Comparison of ENCODE assay signal across 10 cellular contexts in the genomic region with DNA sequence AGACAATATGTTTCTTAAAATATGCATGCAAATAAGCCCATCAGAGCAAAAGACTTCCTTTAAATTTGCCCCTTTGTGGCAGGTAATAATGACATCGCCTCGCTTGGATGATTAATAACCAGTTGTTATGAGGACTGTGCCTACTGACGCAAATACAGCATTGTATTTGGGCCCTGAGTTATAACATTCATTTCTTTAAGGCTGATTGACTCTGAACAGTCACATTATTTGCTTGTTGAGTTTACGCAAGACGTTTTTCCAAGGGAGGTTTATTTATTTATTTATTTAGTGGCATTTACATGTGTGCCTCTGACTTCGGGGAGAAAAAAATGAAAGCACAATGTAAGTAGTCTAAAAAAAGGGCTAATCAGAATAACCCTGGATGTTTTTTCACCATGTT.
A peak's percentile ranks its signal among the peaks of the same experiment; 100 is the strongest.
DNase-seq lines count a peak whose midpoint lies in the region; ATAC-seq, FAIRE-seq and TF ChIP-seq lines count a peak whose summit lies in the region.
"Had no signal": no experiment of that assay in that cellular context is flagged by ENCODE, and none has a peak within 500 bp of the region (broad histone marks: within the 10 kb centered on the region; RNA-seq: fewer than 3 reads in every experiment).

No MANE protein-coding gene starts in this region.

- H3K4me1 ChIP-seq in SJCRH30: peaks cover 28% of the 10 kb centered on the region
- H3K4me1 ChIP-seq: Caco-2 had no signal

- no peaks in the 10 kb centered on the region for H3K9me3 Mint-ChIP-seq in memory B cell

- in situ Hi-C loops in ACHN (cut with HindIII; ENCODE audit: low pct_ligation_motif_present, low pct_unique_long_range_greater_than_20kb, low sequenced_read_pairs): no loop called here
- in situ Hi-C loops in astrocyte of the spinal cord (cut with HindIII; ENCODE audit: low sequenced_read_pairs): no loop called here

- H3K36me3 Mint-ChIP-seq in memory B cell: no peaks in the 10 kb centered on the region

- no peak overlapping the region for H3K27ac Mint-ChIP-seq in memory B cell

- no peaks in the 10 kb centered on the region for H3K36me3 ChIP-seq in SJCRH30

- H3K4me3 ChIP-seq in astrocyte of the spinal cord (ENCODE audit: low read depth, low read length): no peak overlapping the region
- no peak overlapping the region for H3K4me3 ChIP-seq in SJCRH30

- peaks cover 3% of the 10 kb centered on the region for H3K27me3 Mint-ChIP-seq in memory B cell

- TF ChIP-seq CTCF in astrocyte of the spinal cord (IDR thresholded peaks at IDR 0.05; ENCODE audit: low read depth, low read length): no peak

- H3K27ac ChIP-seq in SJCRH30: no peak overlapping the region; the same call in 1 of the 2 replicates

- FAIRE-seq in HTR-8/SVneo (lab: Jason Lieb, UNC): no peak

- no peaks in the 10 kb centered on the region for H3K27me3 ChIP-seq in SJCRH30

- no peaks in the 10 kb centered on the region; the same call in 1 of the 2 replicates for H3K9me3 ChIP-seq in SJCRH30 (replicated peaks)
- H3K9me3 ChIP-seq: Caco-2 had no signal

- peaks cover 11% of the 10 kb centered on the region for H3K4me1 Mint-ChIP-seq in memory B cell

- peak overlapping the region; percentile 2 for H3K4me3 Mint-ChIP-seq in memory B cell

- DNase-seq in ACHN (peak; percentile 51), astrocyte of the spinal cord (ENCODE audit: low read depth, low spot score) (peak; percentile 50), memory B cell (ENCODE audit: low spot score in 2 of 2) (peak in 1 of 2 donors; percentile 1), HTR-8/SVneo (ENCODE audit: insufficient read length, low spot score) (no peak), SJCRH30 (no peak)
- no peak for DNase-seq in NK-92 treated with Interleukin-12 subunit alpha and Interleukin-12 subunit beta, amount 100 ng/mL, for 24 hours (lab: John Stamatoyannopoulos, UW)
- DNase-seq: Caco-2, midbrain had no signal

- ATAC-seq in HG03432 (IDR thresholded peaks at IDR 0.05; ENCODE audit: unreplicated experiment) (peak; percentile 56), memory B cell (ENCODE audit: low read depth) (peak; percentile 92), HG03280 (IDR thresholded peaks at IDR 0.05; ENCODE audit: unreplicated experiment) (no peak)

Comparison
In these comparisons a context has a peak if more than half of its experiments do, and no peak if none do; other contexts are left out.
1. DNase-seq: peak in ACHN (single experiment) and astrocyte of the spinal cord (single experiment); none in HTR-8/SVneo (single experiment), SJCRH30 (0 of 2) and NK-92 treated with Interleukin-12 subunit alpha and Interleukin-12 subunit beta, amount 100 ng/mL, for 24 hours (single experiment).